7 cellular contexts compared by ENCODE assay signal in genomic region chr2:161223139-161223732, GRCh38.
DNase-seq lines count a peak whose midpoint lies in the region; ATAC-seq, FAIRE-seq and TF ChIP-seq lines count a peak whose summit lies in the region.

No MANE protein-coding gene starts in this region.

- TF ChIP-seq POLR2A in NB4 (IDR thresholded peaks at IDR 0.05; ENCODE audit: extremely low read depth, insufficient read length): no peak

- H3K27ac ChIP-seq in astrocyte (ENCODE audit: low read depth, low read length): no peak overlapping the region

- peak; percentile 5 for FAIRE-seq in astrocyte (lab: Jason Lieb, UNC)

- H3K27ac Mint-ChIP-seq in astrocyte (ENCODE audit: unreplicated experiment): no peak overlapping the region
- H3K27ac Mint-ChIP-seq in stimulated activated naive B cell treated with anti-CD40 and anti-IgM and Interleukin-4, amounts not matched to agents 10 μg/mL and 1 μg/mL and 100 μg/mL, for 72 hours: no peak overlapping the region
- H3K27ac Mint-ChIP-seq in activated naive CD4-positive, alpha-beta T cell treated with anti-CD3 and anti-CD28 coated beads, Interleukin-2, amount 50 U/mL, for 72 hours: no peak overlapping the region

- no peak overlapping the region for H3K4me2 ChIP-seq in astrocyte (ENCODE audit: low read length)

- peaks cover 4% of the 10 kb centered on the region for H3K36me3 Mint-ChIP-seq in astrocyte (ENCODE audit: low read depth, unreplicated experiment)
- peaks cover 12 to 29% of the 10 kb centered on the region in 2 donors for H3K36me3 Mint-ChIP-seq in stimulated activated naive B cell treated with anti-CD40 and anti-IgM and Interleukin-4, amounts not matched to agents 10 μg/mL and 1 μg/mL and 100 μg/mL, for 72 hours
- peaks cover 0 to 21% of the 10 kb centered on the region in 2 donors for H3K36me3 Mint-ChIP-seq in activated naive CD4-positive, alpha-beta T cell treated with anti-CD3 and anti-CD28 coated beads, Interleukin-2, amount 50 U/mL, for 72 hours

- no peaks in the 10 kb centered on the region for H3K9me3 ChIP-seq in astrocyte (ENCODE audit: insufficient read depth, low read depth, low read length)

- peak; percentile 51 for DNase-seq in EH (ENCODE audit: low read depth)
- DNase-seq in NB4 (ENCODE audit: low read depth): peak; percentile 56
- DNase-seq in astrocyte (ENCODE audit: low read depth): no peak
- DNase-seq in kidney tubule cell (ENCODE audit: low spot score): peak; percentile 48
- no peak for DNase-seq in stimulated activated naive B cell treated with anti-CD40 and anti-IgM and Interleukin-4, amounts not matched to agents 10 μg/mL and 1 μg/mL and 100 μg/mL, for 72 hours
- no peak for DNase-seq in activated naive CD4-positive, alpha-beta T cell treated with anti-CD3 and anti-CD28 coated beads, Interleukin-2, amount 50 U/mL, for 72 hours (ENCODE audit: low spot score in 2 of 2)

- H2AFZ ChIP-seq in astrocyte (ENCODE audit: low read depth, low read length): no peak overlapping the region

- no peaks in the 10 kb centered on the region for H3K27me3 Mint-ChIP-seq in astrocyte (ENCODE audit: low read depth, unreplicated experiment)
- H3K27me3 Mint-ChIP-seq in stimulated activated naive B cell treated with anti-CD40 and anti-IgM and Interleukin-4, amounts not matched to agents 10 μg/mL and 1 μg/mL and 100 μg/mL, for 72 hours: no peaks in the 10 kb centered on the region

- H3K9me3 Mint-ChIP-seq in astrocyte (ENCODE audit: unreplicated experiment): no peaks in the 10 kb centered on the region
- no peaks in the 10 kb centered on the region for H3K9me3 Mint-ChIP-seq in stimulated activated naive B cell treated with anti-CD40 and anti-IgM and Interleukin-4, amounts not matched to agents 10 μg/mL and 1 μg/mL and 100 μg/mL, for 72 hours
- no peaks in the 10 kb centered on the region for H3K9me3 Mint-ChIP-seq in activated naive CD4-positive, alpha-beta T cell treated with anti-CD3 and anti-CD28 coated beads, Interleukin-2, amount 50 U/mL, for 72 hours

- H4K20me1 ChIP-seq in astrocyte (ENCODE audit: insufficient read depth, low read length): no peaks in the 10 kb centered on the region

- H3K4me3 Mint-ChIP-seq in astrocyte (ENCODE audit: unreplicated experiment): no peak overlapping the region
- no peak overlapping the region for H3K4me3 Mint-ChIP-seq in stimulated activated naive B cell treated with anti-CD40 and anti-IgM and Interleukin-4, amounts not matched to agents 10 μg/mL and 1 μg/mL and 100 μg/mL, for 72 hours

- ATAC-seq in GM21447 (IDR thresholded peaks at IDR 0.05; ENCODE audit: unreplicated experiment): peak; percentile 58
- no peak for ATAC-seq in stimulated activated naive B cell treated with anti-CD40 and anti-IgM and Interleukin-4, amounts not matched to agents 10 μg/mL and 1 μg/mL and 100 μg/mL, for 72 hours (replicated peaks)
- no peak for ATAC-seq in activated naive CD4-positive, alpha-beta T cell treated with anti-CD3 and anti-CD28 coated beads, Interleukin-2, amount 50 U/mL, for 72 hours

- H3K27me3 ChIP-seq in astrocyte (ENCODE audit: insufficient read depth, low read length): no peaks in the 10 kb centered on the region

- TF ChIP-seq CTCF in NB4 (IDR thresholded peaks at IDR 0.05; ENCODE audit: low read depth, low read length) (peak; percentile 44), astrocyte (IDR thresholded peaks at IDR 0.05; ENCODE audit: insufficient read depth, low read depth, low read length) (peak; percentile 59)

- peaks cover 4% of the 10 kb centered on the region for H3K4me1 Mint-ChIP-seq in astrocyte (ENCODE audit: low read depth, unreplicated experiment)
- H3K4me1 Mint-ChIP-seq in stimulated activated naive B cell treated with anti-CD40 and anti-IgM and Interleukin-4, amounts not matched to agents 10 μg/mL and 1 μg/mL and 100 μg/mL, for 72 hours: peaks cover 0 to 4% of the 10 kb centered on the region in 2 donors

- no peak overlapping the region for H3K9ac ChIP-seq in astrocyte (ENCODE audit: low read length)

- peaks cover 3% of the 10 kb centered on the region for H3K36me3 ChIP-seq in astrocyte (ENCODE audit: insufficient read depth, low read length)

- H3K79me2 ChIP-seq in astrocyte (ENCODE audit: insufficient read depth, low read length): no peaks in the 10 kb centered on the region

- H3K4me3 ChIP-seq in NB4 (ENCODE audit: low read depth, low read length): no peak overlapping the region
- no peak overlapping the region for H3K4me3 ChIP-seq in astrocyte (ENCODE audit: insufficient read depth, low read depth, low read length)

- H3K4me1 ChIP-seq in astrocyte (ENCODE audit: insufficient read depth, low read length): no peaks in the 10 kb centered on the region

Comparison
In these comparisons a context has a peak if more than half of its experiments do, and no peak if none do; other contexts are left out.
1. DNase-seq: peak in EH (single experiment), NB4 (single experiment) and kidney tubule cell (single experiment); none in astrocyte (single experiment), stimulated activated naive B cell treated with anti-CD40 and anti-IgM and Interleukin-4, amounts not matched to agents 10 μg/mL and 1 μg/mL and 100 μg/mL, for 72 hours (single experiment) and activated naive CD4-positive, alpha-beta T cell treated with anti-CD3 and anti-CD28 coated beads, Interleukin-2, amount 50 U/mL, for 72 hours (0 of 2).